Comparison of ENCODE assay signal across 38 cellular contexts in the genomic region with DNA sequence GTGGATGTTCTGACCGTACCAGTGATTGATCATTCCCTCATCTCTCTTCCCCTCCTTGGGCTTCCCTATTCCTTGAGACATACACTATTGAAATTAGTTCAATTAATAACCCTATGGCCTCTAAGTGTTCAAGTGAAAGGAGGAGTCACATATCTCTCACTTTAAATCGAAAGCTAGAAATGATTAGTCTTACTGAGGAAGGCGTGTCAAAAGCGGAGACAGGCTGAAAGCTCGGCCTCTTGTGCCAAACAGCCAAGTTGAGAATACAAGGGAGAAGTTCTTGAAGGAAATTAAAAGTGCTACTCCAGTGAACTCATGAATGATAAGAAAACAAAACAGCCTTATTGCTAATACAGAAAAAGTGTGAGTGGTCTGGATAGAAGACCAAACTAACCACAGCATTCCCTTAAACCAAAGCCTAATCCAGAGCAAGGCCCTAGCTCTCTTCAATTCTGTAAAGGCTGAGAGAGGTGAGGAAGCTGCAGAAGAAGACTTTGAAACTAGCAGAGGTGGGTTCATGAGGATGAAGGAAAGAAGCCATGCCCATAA.
"Had no signal": no experiment of that assay in that cellular context is flagged by ENCODE, and none has a peak within 500 bp of the region (broad histone marks: within the 10 kb centered on the region; RNA-seq: fewer than 3 reads in every experiment).

No MANE protein-coding gene starts in this region.

- H3K4me1 Mint-ChIP-seq: activated CD4-positive, alpha-beta memory T cell treated with anti-CD3 and anti-CD28 coated beads, Interleukin-2, amount 10 ng/mL, durations not matched to agents 7 days and 5 days; activated CD8-positive, alpha-beta memory T cell treated with anti-CD3 and anti-CD28 coated beads, Interleukin-2, amount 10 ng/mL, durations not matched to agents 7 days and 5 days; activated naive CD4-positive, alpha-beta T cell treated with anti-CD3 and anti-CD28 coated beads, Interleukin-2, amount 10 ng/mL, durations not matched to agents 7 days and 5 days; activated naive CD8-positive, alpha-beta T cell treated with anti-CD3 and anti-CD28 coated beads, Interleukin-2, amount 50 U/mL, for 24 hours had no signal

- DNase-seq: activated B cell treated with CpG ODN at 0.5 μM for 24 hours; activated CD4-positive, alpha-beta memory T cell treated with anti-CD3 and anti-CD28 coated beads, Interleukin-2, amount 10 ng/mL, durations not matched to agents 7 days and 5 days; activated CD4-positive, alpha-beta T cell treated with anti-CD3 and anti-CD28 coated beads for 48 hours; activated CD4-positive, CD25-positive, alpha-beta regulatory T cell treated with anti-CD3 and anti-CD28 coated beads, Interleukin-2, amount 50 U/mL, for 72 hours; activated CD8-positive, alpha-beta memory T cell treated with anti-CD3 and anti-CD28 coated beads for 24 hours; activated CD8-positive, alpha-beta memory T cell treated with anti-CD3 and anti-CD28 coated beads, Interleukin-2, amount 10 ng/mL, durations not matched to agents 7 days and 5 days; activated CD8-positive, alpha-beta memory T cell treated with anti-CD3 and anti-CD28 coated beads, Interleukin-2, amount 50 U/mL, for 48 hours; activated effector memory CD4-positive, alpha-beta T cell treated with Interleukin-2 at 50 U/mL for 16 hours; activated naive CD4-positive, alpha-beta T cell treated with anti-CD3 and anti-CD28 coated beads, Interleukin-2, amount 10 ng/mL, durations not matched to agents 7 days and 5 days; activated naive CD8-positive, alpha-beta T cell treated with anti-CD3 and anti-CD28 coated beads, Interleukin-2, amount 50 U/mL, for 24 hours; activated T-cell treated with anti-CD3 and anti-CD28 coated beads, Interleukin-2, amount 50 U/mL, for 48 hours; amniotic stem cell; aorta; caudate nucleus; cerebellar nuclear complex; Karpas-422; MG63; NCI-H1092; NCI-H1436 treated with DMSO at 0.1 percent for 48 hours; NCI-H1694 treated with DMSO at 0.1 percent for 48 hours; NCI-H2029; NCI-H2171; NCI-H510A; NCI-H526; NCI-H748 treated with DMSO at 0.1 percent for 48 hours; NK-92 treated with Interleukin-12 subunit alpha and Interleukin-12 subunit beta, amount 100 ng/mL, for 24 hours; PC-3; Peyer's patch; SW 1271; T-helper 1 cell; T-helper 2 cell; T-helper 9 cell had no signal

- ATAC-seq: activated CD8-positive, alpha-beta memory T cell treated with anti-CD3 and anti-CD28 coated beads, Interleukin-2, amount 10 ng/mL, durations not matched to agents 7 days and 5 days; activated naive CD8-positive, alpha-beta T cell treated with anti-CD3 and anti-CD28 coated beads, Interleukin-2, amount 50 U/mL, for 24 hours; PC-3; Right ventricle myocardium inferior had no signal

- H3K27me3 ChIP-seq: MG63, Peyer's patch had no signal

- H3K36me3 ChIP-seq: MG63, Peyer's patch had no signal

- H3K27ac ChIP-seq: Peyer's patch, RWPE1, VCaP had no signal

- H3K4me3 Mint-ChIP-seq: activated B cell treated with CpG ODN at 0.5 μM for 24 hours; activated CD4-positive, alpha-beta memory T cell treated with anti-CD3 and anti-CD28 coated beads, Interleukin-2, amount 10 ng/mL, durations not matched to agents 7 days and 5 days; activated CD8-positive, alpha-beta memory T cell treated with anti-CD3 and anti-CD28 coated beads, Interleukin-2, amount 10 ng/mL, durations not matched to agents 7 days and 5 days; activated naive CD4-positive, alpha-beta T cell treated with anti-CD3 and anti-CD28 coated beads, Interleukin-2, amount 10 ng/mL, durations not matched to agents 7 days and 5 days; activated naive CD8-positive, alpha-beta T cell; activated naive CD8-positive, alpha-beta T cell treated with anti-CD3 and anti-CD28 coated beads, Interleukin-2, amount 50 U/mL, for 24 hours; brain had no signal

- H3K4me3 ChIP-seq: MG63, Peyer's patch had no signal

- H3K36me3 Mint-ChIP-seq: activated CD8-positive, alpha-beta memory T cell treated with anti-CD3 and anti-CD28 coated beads, Interleukin-2, amount 10 ng/mL, durations not matched to agents 7 days and 5 days; activated naive CD4-positive, alpha-beta T cell treated with anti-CD3 and anti-CD28 coated beads, Interleukin-2, amount 10 ng/mL, durations not matched to agents 7 days and 5 days; activated naive CD8-positive, alpha-beta T cell; brain had no signal

- H3K9me3 Mint-ChIP-seq: activated B cell treated with CpG ODN at 0.5 μM for 24 hours; activated CD4-positive, alpha-beta memory T cell treated with anti-CD3 and anti-CD28 coated beads, Interleukin-2, amount 10 ng/mL, durations not matched to agents 7 days and 5 days; activated naive CD4-positive, alpha-beta T cell treated with anti-CD3 and anti-CD28 coated beads, Interleukin-2, amount 10 ng/mL, durations not matched to agents 7 days and 5 days; activated naive CD8-positive, alpha-beta T cell treated with anti-CD3 and anti-CD28 coated beads, Interleukin-2, amount 50 U/mL, for 24 hours; brain had no signal

- H3K4me1 ChIP-seq: Peyer's patch had no signal

- FAIRE-seq: bronchial epithelial cell had no signal

- H3K9me3 ChIP-seq: MG63, Peyer's patch had no signal

- H3K27me3 Mint-ChIP-seq: activated B cell treated with CpG ODN at 0.5 μM for 24 hours; activated CD4-positive, alpha-beta memory T cell treated with anti-CD3 and anti-CD28 coated beads, Interleukin-2, amount 10 ng/mL, durations not matched to agents 7 days and 5 days; activated naive CD4-positive, alpha-beta T cell treated with anti-CD3 and anti-CD28 coated beads, Interleukin-2, amount 10 ng/mL, durations not matched to agents 7 days and 5 days; brain had no signal

- H3K27ac Mint-ChIP-seq: activated B cell treated with CpG ODN at 0.5 μM for 24 hours; activated CD4-positive, alpha-beta memory T cell treated with anti-CD3 and anti-CD28 coated beads, Interleukin-2, amount 10 ng/mL, durations not matched to agents 7 days and 5 days; activated CD8-positive, alpha-beta memory T cell treated with anti-CD3 and anti-CD28 coated beads, Interleukin-2, amount 10 ng/mL, durations not matched to agents 7 days and 5 days; activated naive CD4-positive, alpha-beta T cell treated with anti-CD3 and anti-CD28 coated beads, Interleukin-2, amount 10 ng/mL, durations not matched to agents 7 days and 5 days; activated naive CD8-positive, alpha-beta T cell; activated naive CD8-positive, alpha-beta T cell treated with anti-CD3 and anti-CD28 coated beads, Interleukin-2, amount 50 U/mL, for 24 hours had no signal
